Comparison of ENCODE assay signal across 26 cellular contexts in genomic region chr4:151688785-151689043, GRCh38.
DNase-seq lines count a peak whose midpoint lies in the region; ATAC-seq, FAIRE-seq and TF ChIP-seq lines count a peak whose summit lies in the region.
"Had no signal": no experiment of that assay in that cellular context is flagged by ENCODE, and none has a peak within 500 bp of the region (broad histone marks: within the 10 kb centered on the region; RNA-seq: fewer than 3 reads in every experiment).

No MANE protein-coding gene starts in this region.

- BruUV-seq in IMR-90 (replicated peaks; lab: Mats Ljungman, UMichigan) (no TSS peak), A673 (replicated peaks; lab: Mats Ljungman, UMichigan) (no TSS peak)

- H3K18ac ChIP-seq in IMR-90 (ENCODE audit: low read depth, low read length), result peak overlapping the region; percentile 42; the same call in 1 of the 2 replicates

- no peaks in the 10 kb centered on the region for H3K9me3 ChIP-seq in IMR-90 (ENCODE audit: control insufficient read depth, insufficient read depth, low read length)
- H3K9me3 ChIP-seq in keratinocyte (ENCODE audit: control insufficient read depth, low read depth, low read length), result no peaks in the 10 kb centered on the region
- H3K9me3 ChIP-seq in sigmoid colon, result no peaks in the 10 kb centered on the region
- no peaks in the 10 kb centered on the region for H3K9me3 ChIP-seq in A673 (ENCODE audit: low read depth, low read length, poor library complexity, severe bottlenecking)
- H3K9me3 ChIP-seq: ascending aorta, spleen had no signal

- H3K27me3 ChIP-seq in IMR-90 (ENCODE audit: control insufficient read depth, insufficient read depth, low read length), result no peaks in the 10 kb centered on the region
- H3K27me3 ChIP-seq in keratinocyte (ENCODE audit: control insufficient read depth, extremely low read depth, insufficient read depth, low read length), result no peaks in the 10 kb centered on the region
- H3K27me3 ChIP-seq in sigmoid colon, result no peaks in the 10 kb centered on the region
- H3K27me3 ChIP-seq in A673 (replicated peaks; ENCODE audit: insufficient read depth, low read depth, low read length, poor library complexity), result no peaks in the 10 kb centered on the region
- H3K27me3 ChIP-seq: ascending aorta, spleen had no signal

- peak overlapping the region; percentile 69; the same call in 1 of the 2 replicates for H2BK20ac ChIP-seq in IMR-90 (ENCODE audit: low read depth, low read length)

- H3K4me1 ChIP-seq in IMR-90 (ENCODE audit: control insufficient read depth, insufficient read depth, low read length) (peaks cover 38% of the 10 kb centered on the region), keratinocyte (ENCODE audit: control insufficient read depth, extremely low read depth, insufficient read depth, low read length) (peaks cover 48% of the 10 kb centered on the region), sigmoid colon (peaks cover 0 to 63% (median 50%) of the 10 kb centered on the region in 4 donors), A673 (ENCODE audit: insufficient read depth, low read length, poor library complexity, severe bottlenecking) (no peaks in the 10 kb centered on the region)
- H3K4me1 ChIP-seq: ascending aorta had no signal

- TF ChIP-seq CTCF in IMR-90 (conservative IDR thresholded peaks at IDR 0.05; ENCODE audit: low read depth, low read length), result no peak
- no peak for TF ChIP-seq CTCF in keratinocyte (optimal IDR thresholded peaks at IDR 0.05 in 1 of 3, IDR thresholded peaks at IDR 0.05 in 1 of 3, conservative IDR thresholded peaks at IDR 0.05 in 1 of 3; ENCODE audit: extremely low read depth in 1 of 3, insufficient read depth in 2 of 3, low read length in 3 of 3)
- TF ChIP-seq CTCF in sigmoid colon (IDR thresholded peaks at IDR 0.05), result no peak
- no peak for TF ChIP-seq CTCF in A673 (conservative IDR thresholded peaks at IDR 0.05; ENCODE audit: low read depth, low read length)
- no peak for TF ChIP-seq CTCF in GM20000 (IDR thresholded peaks at IDR 0.05; ENCODE audit: extremely low read depth, missing control alignments)

- no peak overlapping the region for H4K91ac ChIP-seq in IMR-90 (ENCODE audit: insufficient read depth, low read depth, low read length)

- H3K9ac ChIP-seq in IMR-90 (ENCODE audit: low read depth, low read length) (no peak overlapping the region), keratinocyte (ENCODE audit: control insufficient read depth, extremely low read depth, insufficient read depth, low read length) (no peak overlapping the region)

- CTCF ChIA-PET in IMR-90 (lab: Yijun Ruan, JAX), result no interaction called here
- CTCF ChIA-PET in A673 (lab: Charles Lee), result no interaction called here

- dilution Hi-C loops in IMR-90 (cut with HindIII; ENCODE audit: low sequenced_read_pairs, unreplicated experiment), result no loop called here
- dilution Hi-C loops in keratinocyte (cut with MboI; ENCODE audit: extremely low pct_ligation_motif_present, low sequenced_read_pairs), result no loop called here

- 0 out of 2 replicates have a peak overlapping the region, but pooled peaks have one; percentile 42 for H3K23ac ChIP-seq in IMR-90 (ENCODE audit: low read depth, low read length)

- H3K4ac ChIP-seq in IMR-90 (ENCODE audit: low read depth, low read length), result peak overlapping the region; percentile 49

- H3K27ac ChIP-seq in IMR-90 (ENCODE audit: insufficient read depth, low read length) (no peak overlapping the region), keratinocyte (ENCODE audit: control insufficient read depth, insufficient read depth, low read length) (no peak overlapping the region), sigmoid colon (peak overlapping the region; percentile 45 to 72 (median 66)), A673 (ENCODE audit: low read depth, low read length, poor library complexity, severe bottlenecking) (no peak overlapping the region)
- H3K27ac ChIP-seq: ascending aorta, RWPE1, SK-N-MC had no signal

- DNase-seq in IMR-90, result no peak
- DNase-seq in RPMI8226, result peak; percentile 72
- DNase-seq in keratinocyte (ENCODE audit: low read depth, low spot score), result no peak
- DNase-seq in sigmoid colon, result no peak
- no peak for DNase-seq in left colon
- DNase-seq in A673 (ENCODE audit: low spot score), result no peak
- no peak for DNase-seq in GM20000 (ENCODE audit: low spot score)
- DNase-seq: activated CD4-positive, alpha-beta memory T cell treated with anti-CD3 and anti-CD28 coated beads, Interleukin-2, amount 10 ng/mL, durations not matched to agents 7 days and 5 days; activated CD8-positive, alpha-beta memory T cell treated with anti-CD3 and anti-CD28 coated beads, Interleukin-2, amount 50 U/mL, for 48 hours; cerebellar nuclear complex; COR-L47; DMS79 treated with DMSO at 0.1 percent for 48 hours; H9; NCI-H1417 treated with DMSO at 0.1 percent for 48 hours; NCI-H2081 treated with DMSO at 0.1 percent for 48 hours; NCI-H345; NCI-H748 treated with DMSO at 0.1 percent for 48 hours; nucleus accumbens; spleen; T-helper 17 cell had no signal

- H3K14ac ChIP-seq in IMR-90 (replicated peaks; ENCODE audit: low read depth, low read length), result 0 out of 2 replicates have a peak overlapping the region, but pooled peaks have one; percentile 28

- intact Hi-C loops in IMR-90 (cut with micrococcal nuclease), result no loop called here
- intact Hi-C loops in sigmoid colon (cut with DNase I), result no loop called here
- intact Hi-C loops in left colon (cut with DNase I, micrococcal nuclease), result no loop called here
- intact Hi-C loops in A673 (cut with micrococcal nuclease; ENCODE audit: unreplicated experiment), result no loop called here

- no peak overlapping the region; the same call in 1 of the 3 replicates for H2BK15ac ChIP-seq in IMR-90 (ENCODE audit: low read depth, low read length)

- in situ Hi-C loops in IMR-90 (cut with MboI; ENCODE audit: low sequenced_read_pairs), result no loop called here

- H3K79me2 ChIP-seq in keratinocyte (ENCODE audit: control insufficient read depth, insufficient read depth, low read length), result no peaks in the 10 kb centered on the region

- TF ChIP-seq POLR2A in IMR-90 (IDR thresholded peaks at IDR 0.05; ENCODE audit: low read depth, low read length) (no peak), sigmoid colon (IDR thresholded peaks at IDR 0.05) (no peak)

- H3K4me2 ChIP-seq in IMR-90 (ENCODE audit: low read depth, low read length), result no peak overlapping the region
- no peak overlapping the region for H3K4me2 ChIP-seq in keratinocyte (ENCODE audit: control insufficient read depth, extremely low read depth, insufficient read depth, low read depth, low read length)

- no peak for TF ChIP-seq EP300 in sigmoid colon (IDR thresholded peaks at IDR 0.05)

- peak overlapping the region; percentile 43; the same call in 1 of the 2 replicates for H2AK5ac ChIP-seq in IMR-90 (ENCODE audit: low read depth, low read length)

- ATAC-seq in IMR-90 (ENCODE audit: low read depth), result no peak
- ATAC-seq in left colon, result no peak
- no peak for ATAC-seq in HG02588 (IDR thresholded peaks at IDR 0.05; ENCODE audit: unreplicated experiment)
- ATAC-seq: activated CD4-positive, CD25-positive, alpha-beta regulatory T cell treated with anti-CD3 and anti-CD28 coated beads, Interleukin-2, amount 50 U/mL, for 24 hours; T-helper 17 cell had no signal

- TF ChIP-seq RAD21 in IMR-90 (IDR thresholded peaks at IDR 0.05; ENCODE audit: low read length), result no peak

- POLR2A ChIA-PET in IMR-90 (lab: Charles Lee; ENCODE audit: unreplicated experiment), result no interaction called here
- POLR2A ChIA-PET in A673 (lab: Charles Lee; ENCODE audit: low non-redundant PET), result no interaction called here

- peak overlapping the region; percentile 28; the same call in 1 of the 2 replicates for H2BK120ac ChIP-seq in IMR-90 (ENCODE audit: low read depth, low read length)

- H3K79me1 ChIP-seq in IMR-90 (ENCODE audit: low read depth in 1 of 2, low read length in 2 of 2), result no peaks in the 10 kb centered on the region

- no peak overlapping the region for H2AK9ac ChIP-seq in IMR-90 (replicated peaks; ENCODE audit: low read depth, low read length, poor library complexity)

- H3K36me3 ChIP-seq in IMR-90 (ENCODE audit: control insufficient read depth, insufficient read depth, low read length), result no peaks in the 10 kb centered on the region
- no peaks in the 10 kb centered on the region for H3K36me3 ChIP-seq in keratinocyte (ENCODE audit: control insufficient read depth in 2 of 2, extremely low read depth in 1 of 2, insufficient read depth in 2 of 2, low read length in 2 of 2)
- H3K36me3 ChIP-seq in sigmoid colon, result no peaks in the 10 kb centered on the region
- no peaks in the 10 kb centered on the region for H3K36me3 ChIP-seq in A673 (ENCODE audit: insufficient read depth, low read length, poor library complexity, severe bottlenecking)
- H3K36me3 ChIP-seq: ascending aorta had no signal

- H3K9me1 ChIP-seq in IMR-90 (ENCODE audit: insufficient read depth, low read length) (peaks cover 12% of the 10 kb centered on the region), keratinocyte (ENCODE audit: control insufficient read depth, extremely low read depth, insufficient read depth, low read length) (no peaks in the 10 kb centered on the region)

- 0 out of 4 replicates have a peak overlapping the region, but pooled peaks have one; percentile 10 to 45 for H4K8ac ChIP-seq in IMR-90 (ENCODE audit: low read depth in 2 of 2, low read length in 2 of 2)

- peak; percentile 29 for FAIRE-seq in keratinocyte (lab: Jason Lieb, UNC)
- FAIRE-seq: endothelial cell of umbilical vein had no signal

- no peak overlapping the region for H4K5ac ChIP-seq in IMR-90 (ENCODE audit: low read depth, low read length)

- H3K4me3 ChIP-seq in IMR-90 (ENCODE audit: insufficient read depth, low read depth, low read length) (no peak overlapping the region), keratinocyte (ENCODE audit: control insufficient read depth in 2 of 3, extremely low read depth in 1 of 3, insufficient read depth in 2 of 3, low read depth in 1 of 3, low read length in 3 of 3) (no peak overlapping the region), sigmoid colon (no peak overlapping the region), A673 (ENCODE audit: low read depth, low read length, poor library complexity, severe bottlenecking) (no peak overlapping the region)
- H3K4me3 ChIP-seq: ascending aorta, SK-N-MC, spleen had no signal

- no peak overlapping the region for H3K56ac ChIP-seq in IMR-90 (ENCODE audit: extremely low read depth, insufficient read depth, low read length)

- no peaks in the 10 kb centered on the region for H4K20me1 ChIP-seq in IMR-90 (ENCODE audit: insufficient read depth, low read length)
- no peaks in the 10 kb centered on the region for H4K20me1 ChIP-seq in keratinocyte (ENCODE audit: control insufficient read depth, extremely low read depth, insufficient read depth, low read length)

- H2AFZ ChIP-seq in IMR-90 (replicated peaks; ENCODE audit: low read length, poor library complexity) (no peak overlapping the region), keratinocyte (ENCODE audit: control insufficient read depth, low read length) (no peak overlapping the region)

- no peak overlapping the region for H2BK5ac ChIP-seq in IMR-90 (ENCODE audit: low read depth, low read length, poor library complexity, severe bottlenecking)

TF ChIP-seq in IMR-90, 13 proteins besides CTCF, POLR2A, EP300 and RAD21:
- TF ChIP-seq MAZ (IDR thresholded peaks at IDR 0.05; ENCODE audit: borderline replicate concordance, low read depth, low read length), result no peak
- TF ChIP-seq MAFK (IDR thresholded peaks at IDR 0.05; ENCODE audit: low read depth, low read length), result peak; percentile 22; the same call in 1 of the 2 replicates

Comparison
In these comparisons a context has a peak if more than half of its experiments do, and no peak if none do; other contexts are left out.
1. H3K27ac ChIP-seq: peak in sigmoid colon (4 of 4); none in IMR-90 (single experiment), keratinocyte (single experiment) and A673 (single experiment).